1 cellular context compared by ENCODE assay signal in the genomic region with DNA sequence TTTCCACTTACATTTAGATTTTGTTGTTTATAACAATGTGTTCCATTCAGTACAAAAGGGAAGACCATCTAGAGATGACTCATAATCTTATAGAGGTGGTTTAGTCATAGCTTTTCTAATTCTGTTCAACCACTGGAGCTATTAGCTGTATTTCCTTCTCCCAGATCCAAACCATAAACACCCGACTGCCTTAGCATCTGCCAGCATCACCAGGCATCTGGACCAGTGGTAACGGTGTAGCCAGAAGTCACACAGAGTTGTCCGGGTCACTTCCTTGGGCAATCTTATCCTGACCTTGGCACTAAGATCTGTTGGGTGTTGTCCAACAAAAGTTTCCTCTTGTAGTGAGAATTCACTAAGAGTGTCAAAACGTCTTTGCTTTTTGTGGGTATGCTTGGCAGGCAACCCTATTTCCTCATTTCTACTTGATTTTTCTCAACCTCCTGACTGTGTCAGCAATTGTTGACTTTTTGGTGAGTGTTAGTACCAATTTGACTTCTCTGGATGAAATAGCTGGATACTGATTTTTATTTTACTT.
TF ChIP-seq lines count a peak whose summit lies in the region.

No MANE protein-coding gene starts in this region.

TF ChIP-seq in IMR-90, 13 proteins besides CTCF, POLR2A, EP300 and RAD21:
- TF ChIP-seq CEBPB (IDR thresholded peaks at IDR 0.05; ENCODE audit: low read depth, low read length) (peak; percentile 43), RCOR1 (IDR thresholded peaks at IDR 0.05; ENCODE audit: insufficient replicate concordance, low read length) (no peak), MAFK (IDR thresholded peaks at IDR 0.05; ENCODE audit: low read depth, low read length) (no peak), FOS (IDR thresholded peaks at IDR 0.05; ENCODE audit: low read depth, low read length) (peak; percentile 92), MXI1 (IDR thresholded peaks at IDR 0.05; ENCODE audit: borderline replicate concordance, low read depth, low read length) (no peak)
- TF ChIP-seq, protein P1, sequence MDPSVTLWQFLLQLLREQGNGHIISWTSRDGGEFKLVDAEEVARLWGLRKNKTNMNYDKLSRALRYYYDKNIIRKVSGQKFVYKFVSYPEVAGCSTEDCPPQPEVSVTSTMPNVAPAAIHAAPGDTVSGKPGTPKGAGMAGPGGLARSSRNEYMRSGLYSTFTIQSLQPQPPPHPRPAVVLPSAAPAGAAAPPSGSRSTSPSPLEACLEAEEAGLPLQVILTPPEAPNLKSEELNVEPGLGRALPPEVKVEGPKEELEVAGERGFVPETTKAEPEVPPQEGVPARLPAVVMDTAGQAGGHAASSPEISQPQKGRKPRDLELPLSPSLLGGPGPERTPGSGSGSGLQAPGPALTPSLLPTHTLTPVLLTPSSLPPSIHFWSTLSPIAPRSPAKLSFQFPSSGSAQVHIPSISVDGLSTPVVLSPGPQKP (IDR thresholded peaks at IDR 0.05; ENCODE audit: borderline replicate concordance, low read depth, low read length), result no peak
